ENCODE assay signal across 24 cellular contexts in the genomic region with DNA sequence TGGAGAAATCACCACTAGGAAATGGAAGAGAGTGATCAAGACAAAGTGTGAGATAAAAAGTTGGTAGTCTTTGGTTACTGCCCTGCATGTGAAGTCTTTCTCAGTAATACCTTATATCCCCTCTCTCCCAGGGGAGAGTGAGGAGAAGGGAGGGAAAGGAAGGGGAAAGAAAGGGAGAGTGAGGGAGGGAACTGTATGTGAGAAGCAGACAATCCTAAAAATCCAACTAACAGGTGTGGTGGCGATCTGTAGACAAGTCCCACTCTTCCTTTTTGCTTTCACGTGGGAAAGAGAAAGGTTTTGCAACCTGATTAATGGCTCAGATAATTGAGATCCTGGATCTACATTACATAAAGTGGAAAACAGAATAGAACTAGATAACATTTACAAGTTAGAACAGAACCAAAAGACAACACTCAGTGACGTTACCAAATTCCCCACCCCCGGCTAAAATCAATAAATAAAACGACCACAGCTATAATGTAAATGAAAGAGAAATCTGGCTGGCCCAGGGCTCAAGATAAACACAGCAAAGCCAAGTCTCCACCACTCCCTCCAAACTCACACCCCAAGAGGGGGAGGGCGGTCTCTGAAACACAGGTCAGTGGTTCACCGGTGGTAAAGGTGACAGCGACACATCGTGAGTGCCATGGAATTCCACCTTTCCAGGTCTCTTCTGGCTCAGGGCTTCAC. TPM values are rescaled to one million over a fixed set of nuclear protein-coding genes. Genes with fewer than 3 reads are reported as not detected.
DNase-seq lines count a peak whose midpoint lies in the region; ATAC-seq and TF ChIP-seq lines count a peak whose summit lies in the region.
"Had no signal": no experiment of that assay in that cellular context is flagged by ENCODE, and none has a peak within 500 bp of the region (broad histone marks: within the 10 kb centered on the region; RNA-seq: fewer than 3 reads in every experiment).

No MANE protein-coding gene starts in this region.

- H3K4me1 ChIP-seq in hepatocyte (ENCODE audit: insufficient read depth) (peaks cover 5% of the 10 kb centered on the region), aorta (ENCODE audit: control insufficient read depth in 1 of 2, insufficient read depth in 2 of 2, low read length in 2 of 2) (peaks cover 0 to 2% of the 10 kb centered on the region in 2 donors)
- H3K4me1 ChIP-seq: A549 had no signal

- intact Hi-C loops in aorta (cut with DNase I), result no loop called here

- no peaks in the 10 kb centered on the region for H3K9me3 Mint-ChIP-seq in activated T-helper 17 cell treated with anti-CD3 and anti-CD28 coated beads, Interleukin-2, amount 50 U/mL, for 72 hours
- H3K9me3 Mint-ChIP-seq: CD4-positive, CD25-positive, alpha-beta regulatory T cell; T-helper 1 cell treated with Interleukin-12 subunit alpha and Interleukin-12 subunit beta and Interleukin-4 antibody, amounts not matched to agents 30 μg/mL and 1 μg/mL, for 36 hours had no signal

- H3K27ac ChIP-seq in hepatocyte (no peak overlapping the region), substantia nigra (ENCODE audit: low read depth, low read length, poor library complexity, severe bottlenecking) (peak overlapping the region; percentile 19), aorta (ENCODE audit: low read depth in 1 of 2, low read length in 2 of 2) (no peak overlapping the region)
- H3K27ac ChIP-seq: A549, SJSA1 had no signal

- H3K27ac Mint-ChIP-seq in activated T-helper 17 cell treated with anti-CD3 and anti-CD28 coated beads, Interleukin-2, amount 50 U/mL, for 72 hours, result no peak overlapping the region
- H3K27ac Mint-ChIP-seq: B cell; CD4-positive, CD25-positive, alpha-beta regulatory T cell; T-helper 1 cell treated with Interleukin-12 subunit alpha and Interleukin-12 subunit beta and Interleukin-4 antibody, amounts not matched to agents 30 μg/mL and 1 μg/mL, for 36 hours had no signal

- H3K9me3 ChIP-seq in hepatocyte (ENCODE audit: low read depth) (no peaks in the 10 kb centered on the region), aorta (ENCODE audit: control insufficient read depth, low read length) (no peaks in the 10 kb centered on the region)
- H3K9me3 ChIP-seq: A549, SJSA1 had no signal

- DNase-seq in Daoy (ENCODE audit: low read depth) (peak; percentile 11), LoVo (ENCODE audit: low spot score) (peak; percentile 7), hepatocyte (ENCODE audit: low spot score) (peak; percentile 24), substantia nigra (lab: John Stamatoyannopoulos, UW) (no peak), aorta (no peak)
- DNase-seq: CD4-positive, CD25-positive, alpha-beta regulatory T cell; COR-L47; DMS79; GOT3; Kasumi-1; MM.1S; NCI-H1048; NCI-H1417 treated with DMSO at 0.1 percent for 48 hours; NCI-H1930; NCI-H774 had no signal

- H3K4me2 ChIP-seq in hepatocyte, result peak overlapping the region; percentile 27
- H3K4me2 ChIP-seq: A549 had no signal

- H3K4me3 Mint-ChIP-seq in activated T-helper 17 cell treated with anti-CD3 and anti-CD28 coated beads, Interleukin-2, amount 50 U/mL, for 72 hours, result no peak overlapping the region
- H3K4me3 Mint-ChIP-seq: B cell; CD4-positive, CD25-positive, alpha-beta regulatory T cell; T-helper 1 cell treated with Interleukin-12 subunit alpha and Interleukin-12 subunit beta and Interleukin-4 antibody, amounts not matched to agents 30 μg/mL and 1 μg/mL, for 36 hours had no signal

- H3K36me3 ChIP-seq in hepatocyte (replicated peaks; ENCODE audit: insufficient read depth, low read depth) (no peaks in the 10 kb centered on the region), aorta (ENCODE audit: control insufficient read depth in 1 of 2, insufficient read depth in 2 of 2, low read length in 1 of 2) (no peaks in the 10 kb centered on the region)
- H3K36me3 ChIP-seq: SJSA1 had no signal

- no peaks in the 10 kb centered on the region for H3K36me3 Mint-ChIP-seq in activated T-helper 17 cell treated with anti-CD3 and anti-CD28 coated beads, Interleukin-2, amount 50 U/mL, for 72 hours (ENCODE audit: low read depth)
- H3K36me3 Mint-ChIP-seq: CD4-positive, CD25-positive, alpha-beta regulatory T cell had no signal

- no peaks in the 10 kb centered on the region for H3K79me2 ChIP-seq in hepatocyte

- no peaks in the 10 kb centered on the region for H3K4me1 Mint-ChIP-seq in activated T-helper 17 cell treated with anti-CD3 and anti-CD28 coated beads, Interleukin-2, amount 50 U/mL, for 72 hours
- H3K4me1 Mint-ChIP-seq: CD4-positive, CD25-positive, alpha-beta regulatory T cell had no signal

- H4K20me1 ChIP-seq in hepatocyte (ENCODE audit: insufficient read depth, poor library complexity, severe bottlenecking), result no peaks in the 10 kb centered on the region

- TF ChIP-seq CTCF in hepatocyte (IDR thresholded peaks at IDR 0.05; ENCODE audit: poor library complexity), result no peak

- H3K4me3 ChIP-seq in hepatocyte, result no peak overlapping the region
- H3K4me3 ChIP-seq in aorta (ENCODE audit: low read length in 2 of 2), result no peak overlapping the region
- H3K4me3 ChIP-seq: A549, SJSA1 had no signal

- ATAC-seq in GM21381 (IDR thresholded peaks at IDR 0.05; ENCODE audit: unreplicated experiment) (no peak), aorta (ENCODE audit: low FRiP score) (no peak)
- no peak for ATAC-seq in activated T-helper 17 cell treated with anti-CD3 and anti-CD28 coated beads, Interleukin-2, amount 50 U/mL, for 72 hours (replicated peaks)
- ATAC-seq: A549, HCT116 had no signal

- 34% methylated on average over 9 of the region's 9 CpGs for WGBS in hepatocyte (ENCODE audit: low lambda C conversion rate, missing lambda C conversion rate)
- WGBS in aorta, 2 donors, result 18 to 27% methylated on average over 9 of the region's 9 CpGs

- H3K27me3 Mint-ChIP-seq in activated T-helper 17 cell treated with anti-CD3 and anti-CD28 coated beads, Interleukin-2, amount 50 U/mL, for 72 hours, result peaks cover 23% of the 10 kb centered on the region
- H3K27me3 Mint-ChIP-seq: CD4-positive, CD25-positive, alpha-beta regulatory T cell had no signal

- H3K27me3 ChIP-seq in hepatocyte, result no peaks in the 10 kb centered on the region
- no peaks in the 10 kb centered on the region for H3K27me3 ChIP-seq in aorta (ENCODE audit: control insufficient read depth in 1 of 2, insufficient read depth in 2 of 2, low read length in 1 of 2)

- no peaks in the 10 kb centered on the region for H3K9me2 ChIP-seq in hepatocyte (replicated peaks; ENCODE audit: insufficient read depth)

- no peak overlapping the region for H2AFZ ChIP-seq in hepatocyte

RNA-seq across cellular contexts. Expression of gene APCDD1, which starts 10.0 kb away (rescaled TPM):
- 0.23 and 0.80 TPM in 2 replicates for total RNA-seq in Daoy (2014; rRNA removed; shearing (Covaris generic))
- total RNA-seq in hepatocyte (69.6 and 80.8 TPM in 2 replicates), aorta (10 to 100 TPM in 1 of 2 donors, 1 to 10 TPM in 1; 7.6 to 10.9 TPM)
- polyA plus RNA-seq in hepatocyte (81.4 and 114 TPM in 2 replicates), aorta (10 to 100 TPM; 10.0 to 45.5 TPM)
- not detected for total RNA-seq in activated T-helper 17 cell treated with anti-CD3 and anti-CD28 coated beads, Interleukin-2, amount 50 U/mL, for 72 hours
- total RNA-seq: CD4-positive, CD25-positive, alpha-beta regulatory T cell; NCI-H460; OCI-LY7; SJSA1 had no signal
- polyA plus RNA-seq: A549; CD4-positive, CD25-positive, alpha-beta regulatory T cell had no signal

Comparison
In these comparisons a context has a peak if more than half of its experiments do, and no peak if none do; other contexts are left out.
1. DNase-seq: peak in Daoy (single experiment), LoVo (single experiment) and hepatocyte (single experiment); none in substantia nigra (0 of 49) and aorta (0 of 2).